16 cellular contexts compared by ENCODE assay signal in genomic region chr9:89006308-89006707, GRCh38.
"Had no signal": no experiment of that assay in that cellular context is flagged by ENCODE, and none has a peak within 500 bp of the region (broad histone marks: within the 10 kb centered on the region; RNA-seq: fewer than 3 reads in every experiment).

No MANE protein-coding gene starts in this region.

- H3K9me3 Mint-ChIP-seq: activated naive CD4-positive, alpha-beta T cell treated with anti-CD3 and anti-CD28 coated beads, Interleukin-2, amount 50 U/mL, for 24 hours; dendritic cell treated with granulocyte-macrophage colony-stimulating factor and Interleukin-4, amounts not matched to agents 40 ng/mL and 50 ng/mL, for 4 days; effector memory CD8-positive, alpha-beta T cell; natural killer cell; stimulated activated naive B cell treated with anti-CD40 and anti-IgM and Interleukin-4, amounts not matched to agents 10 μg/mL and 1 μg/mL and 100 μg/mL, for 72 hours had no signal

- H3K4me3 ChIP-seq: adrenal gland, smooth muscle cell, upper lobe of right lung had no signal

- H3K27ac ChIP-seq: epithelial cell of prostate, parathyroid adenoma, upper lobe of right lung had no signal

- ATAC-seq: effector memory CD8-positive, alpha-beta T cell; natural killer cell; sciatic nerve; stimulated activated naive B cell treated with anti-CD40 and anti-IgM and Interleukin-4, amounts not matched to agents 10 μg/mL and 1 μg/mL and 100 μg/mL, for 72 hours; upper lobe of right lung had no signal

- H2AFZ ChIP-seq: parathyroid adenoma had no signal

- H3K27me3 Mint-ChIP-seq: dendritic cell treated with granulocyte-macrophage colony-stimulating factor and Interleukin-4, amounts not matched to agents 40 ng/mL and 50 ng/mL, for 4 days had no signal

- H3K4me3 Mint-ChIP-seq: activated naive CD4-positive, alpha-beta T cell treated with anti-CD3 and anti-CD28 coated beads, Interleukin-2, amount 50 U/mL, for 24 hours; dendritic cell treated with granulocyte-macrophage colony-stimulating factor and Interleukin-4, amounts not matched to agents 40 ng/mL and 50 ng/mL, for 4 days; effector memory CD8-positive, alpha-beta T cell; natural killer cell; stimulated activated naive B cell treated with anti-CD40 and anti-IgM and Interleukin-4, amounts not matched to agents 10 μg/mL and 1 μg/mL and 100 μg/mL, for 72 hours had no signal

- FAIRE-seq: frontal cortex had no signal

- H3K4me1 ChIP-seq: parathyroid adenoma, upper lobe of right lung had no signal

- H3K36me3 ChIP-seq: adrenal gland, upper lobe of right lung had no signal

- H3K9ac ChIP-seq: parathyroid adenoma had no signal

- H3K4me2 ChIP-seq: smooth muscle cell had no signal

- H3K27ac Mint-ChIP-seq: activated naive CD4-positive, alpha-beta T cell treated with anti-CD3 and anti-CD28 coated beads, Interleukin-2, amount 50 U/mL, for 24 hours; dendritic cell treated with granulocyte-macrophage colony-stimulating factor and Interleukin-4, amounts not matched to agents 40 ng/mL and 50 ng/mL, for 4 days; effector memory CD8-positive, alpha-beta T cell; natural killer cell; stimulated activated naive B cell treated with anti-CD40 and anti-IgM and Interleukin-4, amounts not matched to agents 10 μg/mL and 1 μg/mL and 100 μg/mL, for 72 hours had no signal

- H3K4me1 Mint-ChIP-seq: activated naive CD4-positive, alpha-beta T cell treated with anti-CD3 and anti-CD28 coated beads, Interleukin-2, amount 50 U/mL, for 24 hours had no signal

- H3K9me3 ChIP-seq: adrenal gland, upper lobe of right lung had no signal

- H3K27me3 ChIP-seq: adrenal gland, upper lobe of right lung had no signal

- DNase-seq: activated CD4-positive, alpha-beta T cell treated with anti-CD3 and anti-CD28 coated beads, Interleukin-2, amount 50 U/mL, for 4 hours; activated gamma-delta T cell; effector memory CD8-positive, alpha-beta T cell; natural killer cell; stimulated activated CD4-positive, alpha-beta T cell treated with anti-CD3 and anti-CD28 coated beads, Interleukin-4, amount 100 ng/mL, for 4 hours; stimulated activated naive B cell treated with anti-CD40 and anti-IgM and Interleukin-4, amounts not matched to agents 10 μg/mL and 1 μg/mL and 100 μg/mL, for 72 hours; T-helper 2 cell; upper lobe of right lung had no signal

- H3K36me3 Mint-ChIP-seq: activated naive CD4-positive, alpha-beta T cell treated with anti-CD3 and anti-CD28 coated beads, Interleukin-2, amount 50 U/mL, for 24 hours; natural killer cell; stimulated activated naive B cell treated with anti-CD40 and anti-IgM and Interleukin-4, amounts not matched to agents 10 μg/mL and 1 μg/mL and 100 μg/mL, for 72 hours had no signal
